In genomic region chr1:156461141-156461540, GRCh38 we compare ENCODE assay signal across 1 cellular context.
TF ChIP-seq lines count a peak whose summit lies in the region.

No MANE protein-coding gene starts in this region.

TF ChIP-seq in HepG2, 621 proteins besides CTCF, POLR2A, EP300 and RAD21 (continued from another document):
- no peak for TF ChIP-seq NFAT5 (CRISPR knock-in tag; IDR thresholded peaks at IDR 0.05)
- peak; percentile 36 for TF ChIP-seq HNF4A (CRISPR knock-in tag; IDR thresholded peaks at IDR 0.05)
- no peak for TF ChIP-seq KLF11 (CRISPR knock-in tag; IDR thresholded peaks at IDR 0.05)
- TF ChIP-seq MAX (IDR thresholded peaks at IDR 0.05), result peak; percentile 53
